24 cellular contexts compared by ENCODE assay signal in the genomic region with DNA sequence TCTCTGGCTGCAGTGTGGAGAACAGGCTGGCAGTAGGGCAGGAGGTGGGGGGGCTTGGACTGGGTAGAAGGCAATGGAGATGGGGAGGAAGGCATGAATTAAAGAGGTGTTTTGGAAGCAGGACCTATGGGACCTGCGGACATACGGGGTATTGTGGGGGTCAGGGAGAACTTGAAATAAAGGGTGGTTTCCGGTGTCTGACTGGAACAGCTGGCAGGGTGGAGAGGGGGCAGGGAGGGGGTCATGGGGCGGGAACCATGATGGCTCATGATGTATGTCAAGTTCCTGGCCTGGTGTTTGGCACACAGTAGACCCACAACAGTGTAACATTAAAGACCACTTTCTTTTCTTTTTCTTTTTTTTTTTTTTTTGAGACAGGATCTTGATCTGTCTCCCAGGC. TPM values are rescaled to one million over a fixed set of nuclear protein-coding genes. Genes with fewer than 3 reads are reported as not detected.
"Had no signal": no experiment of that assay in that cellular context is flagged by ENCODE, and none has a peak within 500 bp of the region (broad histone marks: within the 10 kb centered on the region; RNA-seq: fewer than 3 reads in every experiment).

No MANE protein-coding gene starts in this region.

- H3K27me3 Mint-ChIP-seq: type B pancreatic cell had no signal

- H3K4me3 Mint-ChIP-seq: natural killer cell; neural crest cell; stimulated activated effector memory CD8-positive, alpha-beta T cell treated with anti-CD3 and anti-CD28 coated beads, Interleukin-12 subunit alpha, Interleukin-12 subunit beta, amount 100 ng/mL, for 72 hours; type B pancreatic cell had no signal

- H3K9me3 ChIP-seq: colonic mucosa, esophagus squamous epithelium, mucosa of descending colon, suprapubic skin, thyroid gland had no signal

- H3K27ac ChIP-seq: colonic mucosa, esophagus squamous epithelium, suprapubic skin had no signal

- H3K4me1 ChIP-seq: colonic mucosa had no signal

- H3K36me3 ChIP-seq: colonic mucosa, suprapubic skin, thyroid gland had no signal

- H3K36me3 Mint-ChIP-seq: natural killer cell; stimulated activated effector memory CD8-positive, alpha-beta T cell treated with anti-CD3 and anti-CD28 coated beads, Interleukin-12 subunit alpha, Interleukin-12 subunit beta, amount 100 ng/mL, for 72 hours; type B pancreatic cell had no signal

- ATAC-seq: left colon; left ventricle myocardium superior; mucosa of descending colon; natural killer cell; right cardiac atrium; stimulated activated effector memory CD8-positive, alpha-beta T cell treated with anti-CD3 and anti-CD28 coated beads, Interleukin-12 subunit alpha, Interleukin-12 subunit beta, amount 100 ng/mL, for 72 hours; stimulated activated naive CD8-positive, alpha-beta T cell treated with anti-CD3 and anti-CD28 coated beads, Interleukin-15, Interleukin-2, amounts not matched to agents 100 U/mL and 50 U/mL, for 24 hours had no signal

- DNase-seq: colonic mucosa; dermis blood vessel endothelial cell; esophagus squamous epithelium; foreskin fibroblast; head of caudate nucleus; hippocampal formation; left colon; left ventricle myocardium superior; mucosa of descending colon; natural killer cell; right cardiac atrium; stimulated activated CD4-positive, alpha-beta T cell treated with anti-CD3 and anti-CD28 coated beads, Interleukin-4, amount 100 ng/mL, for 1 hour; stimulated activated CD8-positive, alpha-beta memory T cell treated with anti-CD3 and anti-CD28 coated beads, Interleukin-4, amount 100 ng/mL, for 48 hours; stimulated activated naive CD8-positive, alpha-beta T cell treated with anti-CD3 and anti-CD28 coated beads, Interleukin-15, Interleukin-2, amounts not matched to agents 100 U/mL and 50 U/mL, for 24 hours; thyroid gland had no signal

- H3K27ac Mint-ChIP-seq: natural killer cell; stimulated activated effector memory CD8-positive, alpha-beta T cell treated with anti-CD3 and anti-CD28 coated beads, Interleukin-12 subunit alpha, Interleukin-12 subunit beta, amount 100 ng/mL, for 72 hours; type B pancreatic cell had no signal

- H3K27me3 ChIP-seq: colonic mucosa, esophagus squamous epithelium, suprapubic skin, thyroid gland had no signal

- H3K4me3 ChIP-seq: colonic mucosa, esophagus squamous epithelium, mucosa of descending colon, suprapubic skin, thyroid gland had no signal

- H3K9me3 Mint-ChIP-seq: natural killer cell; neural crest cell; stimulated activated effector memory CD8-positive, alpha-beta T cell treated with anti-CD3 and anti-CD28 coated beads, Interleukin-12 subunit alpha, Interleukin-12 subunit beta, amount 100 ng/mL, for 72 hours; type B pancreatic cell had no signal

- FAIRE-seq: urothelium cell line had no signal

RNA-seq across cellular contexts. Expression of a gene that starts 17.3 kb away (rescaled TPM):
- total RNA-seq: dermis blood vessel endothelial cell, epithelial cell of proximal tubule, kidney epithelial cell, left colon, left ventricle myocardium superior, lung microvascular endothelial cell, mucosa of descending colon, natural killer cell, neural crest cell, osteocyte, right cardiac atrium, thyroid gland had no signal
- polyA plus RNA-seq: right cardiac atrium had no signal
